Comparison of ENCODE assay signal across 15 cellular contexts in genomic region chr3:42505849-42506410, GRCh38. TPM values are rescaled to one million over a fixed set of nuclear protein-coding genes. Genes with fewer than 3 reads are reported as not detected.
A peak's percentile ranks its signal among the peaks of the same experiment; 100 is the strongest.
DNase-seq lines count a peak whose midpoint lies in the region; ATAC-seq, FAIRE-seq and TF ChIP-seq lines count a peak whose summit lies in the region.
"Had no signal": no experiment of that assay in that cellular context is flagged by ENCODE, and none has a peak within 500 bp of the region (broad histone marks: within the 10 kb centered on the region; RNA-seq: fewer than 3 reads in every experiment).

No MANE protein-coding gene starts in this region.

- TF ChIP-seq CTCF in breast epithelium (IDR thresholded peaks at IDR 0.05): no peak
- no peak for TF ChIP-seq CTCF in MCF 10A (IDR thresholded peaks at IDR 0.05; ENCODE audit: unreplicated experiment)
- TF ChIP-seq CTCF in mucosa of descending colon (IDR thresholded peaks at IDR 0.05): no peak
- TF ChIP-seq CTCF in mammary epithelial cell (conservative IDR thresholded peaks at IDR 0.05 in 1 of 2, IDR thresholded peaks at IDR 0.05 in 1 of 2; ENCODE audit: extremely low read depth in 1 of 2, insufficient read depth in 1 of 2, low read depth in 1 of 2, low read length in 2 of 2): no peak

- no peaks in the 10 kb centered on the region for H4K20me1 ChIP-seq in mammary epithelial cell (ENCODE audit: insufficient read depth, low read length)

- H3K4me2 ChIP-seq in mammary epithelial cell (ENCODE audit: insufficient read depth, low read depth, low read length): no peak overlapping the region
- H3K4me2 ChIP-seq: SK-N-SH had no signal

- H3K4me1 ChIP-seq in breast epithelium: peaks cover 0 to 10% of the 10 kb centered on the region in 2 donors
- H3K4me1 ChIP-seq in mucosa of descending colon (ENCODE audit: low read depth): peaks cover 75% of the 10 kb centered on the region
- peaks cover 14% of the 10 kb centered on the region for H3K4me1 ChIP-seq in mammary epithelial cell (ENCODE audit: insufficient read depth, low read length)

- dilution Hi-C loops in mammary epithelial cell (cut with HindIII; ENCODE audit: low sequenced_read_pairs): no loop called here

- H3K9ac ChIP-seq in mammary epithelial cell (ENCODE audit: insufficient read depth, low read length): no peak overlapping the region
- H3K9ac ChIP-seq: SK-N-SH had no signal

- no peak for FAIRE-seq in GM12892 (lab: Jason Lieb, UNC)
- FAIRE-seq: kidney had no signal

- no peaks in the 10 kb centered on the region for H3K79me2 ChIP-seq in mammary epithelial cell (ENCODE audit: insufficient read depth, low read length)

- POLR2A ChIA-PET in MCF 10A (lab: Yijun Ruan, JAX): no interaction called here

- no peaks in the 10 kb centered on the region for H3K36me3 ChIP-seq in breast epithelium
- no peaks in the 10 kb centered on the region for H3K36me3 ChIP-seq in mucosa of descending colon (ENCODE audit: low read depth)
- no peaks in the 10 kb centered on the region for H3K36me3 ChIP-seq in mammary epithelial cell (ENCODE audit: insufficient read depth, low read length)
- H3K36me3 ChIP-seq: heart left ventricle had no signal

- BruUV-seq in MCF 10A (replicated peaks; lab: Mats Ljungman, UMichigan): no TSS peak
- BruUV-seq in mammary epithelial cell (replicated peaks; lab: Mats Ljungman, UMichigan): no TSS peak

- H3K9me3 Mint-ChIP-seq in MCF 10A (ENCODE audit: unreplicated experiment): no peaks in the 10 kb centered on the region
- H3K9me3 Mint-ChIP-seq in activated naive CD4-positive, alpha-beta T cell treated with anti-CD3 and anti-CD28 coated beads, Interleukin-2, amount 50 U/mL, for 24 hours: no peaks in the 10 kb centered on the region

- peak overlapping the region; percentile 58 to 85 for H3K27ac ChIP-seq in breast epithelium
- H3K27ac ChIP-seq in mammary epithelial cell (ENCODE audit: insufficient read depth, low read depth, low read length): no peak overlapping the region
- H3K27ac ChIP-seq: heart left ventricle had no signal

- no peak overlapping the region for H3K27ac Mint-ChIP-seq in MCF 10A (ENCODE audit: low read depth, unreplicated experiment)
- H3K27ac Mint-ChIP-seq in activated naive CD4-positive, alpha-beta T cell treated with anti-CD3 and anti-CD28 coated beads, Interleukin-2, amount 50 U/mL, for 24 hours: peak overlapping the region; percentile 86

- no peak overlapping the region for H3K4me3 Mint-ChIP-seq in MCF 10A (ENCODE audit: unreplicated experiment)
- H3K4me3 Mint-ChIP-seq in activated naive CD4-positive, alpha-beta T cell treated with anti-CD3 and anti-CD28 coated beads, Interleukin-2, amount 50 U/mL, for 24 hours: no peak overlapping the region

- no peaks in the 10 kb centered on the region for H3K36me3 Mint-ChIP-seq in MCF 10A (ENCODE audit: insufficient read depth, unreplicated experiment)
- H3K36me3 Mint-ChIP-seq in activated naive CD4-positive, alpha-beta T cell treated with anti-CD3 and anti-CD28 coated beads, Interleukin-2, amount 50 U/mL, for 24 hours: peaks cover 3% of the 10 kb centered on the region

- peaks cover under 1% of the 10 kb centered on the region for H3K4me1 Mint-ChIP-seq in MCF 10A (ENCODE audit: insufficient read depth, unreplicated experiment)
- peaks cover 79% of the 10 kb centered on the region for H3K4me1 Mint-ChIP-seq in activated naive CD4-positive, alpha-beta T cell treated with anti-CD3 and anti-CD28 coated beads, Interleukin-2, amount 50 U/mL, for 24 hours

- peak; percentile 14 to 19 for DNase-seq in breast epithelium (ENCODE audit: low spot score in 2 of 2)
- DNase-seq in MCF 10A (ENCODE audit: unreplicated experiment): no peak
- DNase-seq in mucosa of descending colon: peak in 2 of 3 donors; percentile 14 to 35
- peak; percentile 38 for DNase-seq in ureter (ENCODE audit: low spot score)
- no peak for DNase-seq in anterior cingulate cortex (lab: John Stamatoyannopoulos, UW)
- no peak for DNase-seq in GM12892 (ENCODE audit: insufficient read length)
- no peak for DNase-seq in mammary epithelial cell
- DNase-seq: GF-D8, kidney, NCI-H1436 treated with DMSO at 0.1 percent for 48 hours, SK-N-SH had no signal

- H3K27me3 ChIP-seq in breast epithelium: no peaks in the 10 kb centered on the region
- H3K27me3 ChIP-seq in mammary epithelial cell (ENCODE audit: insufficient read depth, low read length): no peaks in the 10 kb centered on the region

- TF ChIP-seq POLR2A in breast epithelium (IDR thresholded peaks at IDR 0.05) (no peak), GM12892 (IDR thresholded peaks at IDR 0.05; ENCODE audit: low read depth, low read length) (no peak)

- H3K9me3 ChIP-seq in breast epithelium (no peaks in the 10 kb centered on the region), mucosa of descending colon (no peaks in the 10 kb centered on the region), mammary epithelial cell (replicated peaks; ENCODE audit: insufficient read depth, low read length) (no peaks in the 10 kb centered on the region)
- H3K9me3 ChIP-seq: heart left ventricle, SK-N-SH had no signal

- CTCF ChIA-PET in MCF 10A (lab: Yijun Ruan, JAX) (interaction anchor here (0.6 to 0.7 kb wide), 2 partner anchors 79 to 255 kb away, joined by 3 read pairs; no protein-coding TSS in a partner anchor), mammary epithelial cell (lab: Charles Lee; ENCODE audit: low non-redundant PET) (no interaction called here)

- intact Hi-C loops in breast epithelium (cut with DNase I; ENCODE audit: low total_unique reads) (no loop called here), MCF 10A (cut with micrococcal nuclease) (no loop called here), mucosa of descending colon (cut with DNase I, micrococcal nuclease) (no loop called here), mammary epithelial cell (cut with micrococcal nuclease) (no loop called here)

- no peak for ATAC-seq in mucosa of descending colon
- ATAC-seq: heart left ventricle had no signal

- H3K27me3 Mint-ChIP-seq in MCF 10A (ENCODE audit: insufficient read depth, unreplicated experiment): peaks cover 25% of the 10 kb centered on the region
- H3K27me3 Mint-ChIP-seq in activated naive CD4-positive, alpha-beta T cell treated with anti-CD3 and anti-CD28 coated beads, Interleukin-2, amount 50 U/mL, for 24 hours: peaks cover under 1% of the 10 kb centered on the region

- no peak overlapping the region for H3K4me3 ChIP-seq in breast epithelium
- H3K4me3 ChIP-seq in mucosa of descending colon: no peak overlapping the region
- no peak overlapping the region for H3K4me3 ChIP-seq in mammary epithelial cell (replicated peaks in 1 of 3; ENCODE audit: insufficient read depth in 1 of 3, low read depth in 2 of 3, low read length in 3 of 3)
- H3K4me3 ChIP-seq: heart left ventricle had no signal

- H2AFZ ChIP-seq in mammary epithelial cell (ENCODE audit: low read depth, low read length): no peak overlapping the region

- in situ Hi-C loops in mammary epithelial cell (cut with MboI; ENCODE audit: low sequenced_read_pairs in 2 of 2): no loop called here

- WGBS in mammary epithelial cell (ENCODE audit: low coverage, missing lambda C conversion rate): 97% methylated on average over 3 of the region's 4 CpGs

RNA-seq across cellular contexts. Expression of gene VIPR1, which starts 3.5 kb away (rescaled TPM):
- total RNA-seq in breast epithelium (10 to 100 TPM; 16.3 to 40.2 (median 25.2) TPM), MCF 10A (2022) (0.28 and 0.54 TPM in 2 replicates), mucosa of descending colon (100 to 1,000 TPM in 2 of 3 donors, 10 to 100 TPM in 1; 68.9 to 202 (median 148) TPM), ureter (72.7 TPM), mammary epithelial cell (10 to 100 TPM in 1 of 2 donors, 1 to 10 TPM in 1; 4.7 to 21.3 TPM)
- not detected for polyA plus RNA-seq in GM12892 (2012; ENCODE audit: missing spikeins)
- polyA plus RNA-seq in mammary epithelial cell: 0.77 TPM
- 12.5 TPM for polyA minus RNA-seq in mammary epithelial cell
- total RNA-seq: dermis microvascular lymphatic vessel endothelial cell, NCI-H460 had no signal
- polyA plus RNA-seq: SK-N-SH had no signal

Comparison
In these comparisons a context has a peak if more than half of its experiments do, and no peak if none do; other contexts are left out.
1. DNase-seq: peak in breast epithelium (2 of 2), mucosa of descending colon (2 of 3) and ureter (single experiment); none in MCF 10A (single experiment), anterior cingulate cortex (0 of 58), GM12892 (single experiment) and mammary epithelial cell (single experiment).